ENCODE assay signal across 8 cellular contexts in genomic region chr7:106285801-106286492, GRCh38. TPM values are rescaled to one million over a fixed set of nuclear protein-coding genes. Genes with fewer than 3 reads are reported as not detected.
DNase-seq lines count a peak whose midpoint lies in the region; ATAC-seq and TF ChIP-seq lines count a peak whose summit lies in the region.

No MANE protein-coding gene starts in this region.

- H3K36me3 ChIP-seq in iPS-20b (ENCODE audit: insufficient read depth, low read depth, low read length) = no peaks in the 10 kb centered on the region

- peaks cover 11% of the 10 kb centered on the region for H3K4me1 ChIP-seq in iPS-20b (ENCODE audit: insufficient read depth, low read length)

- peak overlapping the region; percentile 92 for H3K27ac ChIP-seq in 22Rv1
- H3K27ac ChIP-seq in iPS-20b (ENCODE audit: low read length) = peak overlapping the region; percentile 66

- no peaks in the 10 kb centered on the region for H3K9me3 Mint-ChIP-seq in activated naive CD4-positive, alpha-beta T cell treated with anti-CD3 and anti-CD28 coated beads, Interleukin-2, amount 50 U/mL, for 72 hours

- peak overlapping the region; percentile 98 for H3K9ac ChIP-seq in iPS-20b (ENCODE audit: low read depth, low read length)

- peak in 1 of 2 donors; percentile 38 for DNase-seq in activated naive CD4-positive, alpha-beta T cell treated with anti-CD3 and anti-CD28 coated beads, Interleukin-2, amount 50 U/mL, for 72 hours (ENCODE audit: low spot score in 2 of 2)
- DNase-seq in stimulated activated CD4-positive, alpha-beta T cell treated with anti-CD3 and anti-CD28 coated beads, TNF-alpha, amount 100 ng/mL, for 48 hours (ENCODE audit: low read depth in 3 of 3) = peak in 2 of 3 donors; percentile 31 to 32
- no peak for DNase-seq in NCI-H1105 (lab: John Stamatoyannopoulos, UW)

- no peaks in the 10 kb centered on the region for H3K9me3 ChIP-seq in iPS-20b (ENCODE audit: insufficient read depth, low read depth, low read length)

- peak overlapping the region; percentile 92 for H3K4me3 ChIP-seq in iPS-20b (ENCODE audit: low read length)

- no peaks in the 10 kb centered on the region for H3K27me3 ChIP-seq in iPS-20b (ENCODE audit: insufficient read depth, low read length)

- ATAC-seq in GM18868 (IDR thresholded peaks at IDR 0.05; ENCODE audit: unreplicated experiment) (peak; percentile 47), HG03558 (IDR thresholded peaks at IDR 0.05; ENCODE audit: extremely low read depth, unreplicated experiment) (peak; percentile 21), HG02642 (IDR thresholded peaks at IDR 0.05; ENCODE audit: poor library complexity, unreplicated experiment) (no peak)
- peak; percentile 16 to 25 for ATAC-seq in activated naive CD4-positive, alpha-beta T cell treated with anti-CD3 and anti-CD28 coated beads, Interleukin-2, amount 50 U/mL, for 72 hours

- TF ChIP-seq CTCF in 22Rv1 (IDR thresholded peaks at IDR 0.05) = no peak

- peak overlapping the region; percentile 94 to 98 for H3K27ac Mint-ChIP-seq in activated naive CD4-positive, alpha-beta T cell treated with anti-CD3 and anti-CD28 coated beads, Interleukin-2, amount 50 U/mL, for 72 hours

- peaks cover 16 to 25% of the 10 kb centered on the region in 2 donors for H3K36me3 Mint-ChIP-seq in activated naive CD4-positive, alpha-beta T cell treated with anti-CD3 and anti-CD28 coated beads, Interleukin-2, amount 50 U/mL, for 72 hours

RNA-seq across cellular contexts. Expression of gene NAMPT, which starts 1.2 kb away (rescaled TPM):
- 100 to 1,000 TPM; 334 to 524 TPM for total RNA-seq in activated naive CD4-positive, alpha-beta T cell treated with anti-CD3 and anti-CD28 coated beads, Interleukin-2, amount 50 U/mL, for 72 hours
